Comparison of ENCODE assay signal across 8 cellular contexts in genomic region chr9:113523421-113524141, GRCh38.
DNase-seq lines count a peak whose midpoint lies in the region; ATAC-seq and TF ChIP-seq lines count a peak whose summit lies in the region.

No MANE protein-coding gene starts in this region.

- WGBS in SK-N-SH (ENCODE audit: low lambda C conversion rate) = 91% methylated on average over 16 of the region's 19 CpGs

- POLR2A ChIA-PET in SK-N-SH (lab: Yijun Ruan, JAX) = no interaction called here

- peak overlapping the region; percentile 59 to 77 for H3K27ac ChIP-seq in left lung
- H3K27ac ChIP-seq in SK-N-SH (ENCODE audit: low read depth in 2 of 2, low read length in 1 of 2) = no peak overlapping the region

- no peak for TF ChIP-seq EP300 in SK-N-SH (IDR thresholded peaks at IDR 0.05; ENCODE audit: borderline replicate concordance in 1 of 2, low read depth in 1 of 2, low read length in 1 of 2)

- H3K4me3 ChIP-seq in left lung = no peak overlapping the region
- H3K4me3 ChIP-seq in SK-N-SH (ENCODE audit: low read depth in 2 of 2, low read length in 1 of 2) = no peak overlapping the region
- H3K4me3 ChIP-seq in MG63 = no peak overlapping the region

- no peak for TF ChIP-seq RAD21 in SK-N-SH (IDR thresholded peaks at IDR 0.05; ENCODE audit: low read length)

- H3K36me3 ChIP-seq in left lung = peaks cover 0 to 9% of the 10 kb centered on the region in 2 donors
- H3K36me3 ChIP-seq in SK-N-SH (replicated peaks in 1 of 2; ENCODE audit: control insufficient read depth in 1 of 2, insufficient read depth in 2 of 2, low read length in 1 of 2) = no peaks in the 10 kb centered on the region
- no peaks in the 10 kb centered on the region for H3K36me3 ChIP-seq in MG63

- H3K9ac ChIP-seq in SK-N-SH = no peak overlapping the region

- CTCF ChIA-PET in SK-N-SH (lab: Yijun Ruan, JAX) = interaction anchor here (1.0 to 1.8 kb wide), 4 partner anchors 9 to 77 kb away, joined by 3 to 5 read pairs (median 4); no protein-coding TSS in a partner anchor

- no peaks in the 10 kb centered on the region for H3K79me2 ChIP-seq in SK-N-SH (ENCODE audit: insufficient read depth)

- no peaks in the 10 kb centered on the region for H4K20me1 ChIP-seq in SK-N-SH (ENCODE audit: insufficient read depth)

- no peak for TF ChIP-seq CTCF in left lung (IDR thresholded peaks at IDR 0.05)
- no peak for TF ChIP-seq CTCF in SK-N-SH (IDR thresholded peaks at IDR 0.05)

- no peaks in the 10 kb centered on the region for H3F3A ChIP-seq in SK-N-SH (replicated peaks; ENCODE audit: insufficient read depth)

- peak; percentile 79 for ATAC-seq in GM21786 (IDR thresholded peaks at IDR 0.05; ENCODE audit: unreplicated experiment)
- ATAC-seq in left lung = peak; percentile 73

- no peak overlapping the region for H3K4me2 ChIP-seq in SK-N-SH

- H3K9me2 ChIP-seq in SK-N-SH = no peaks in the 10 kb centered on the region

- H3K4me1 ChIP-seq in left lung (peaks cover 32 to 56% of the 10 kb centered on the region in 2 donors), SK-N-SH (ENCODE audit: control insufficient read depth in 1 of 2, insufficient read depth in 2 of 2, low read depth in 1 of 2, low read length in 1 of 2) (peaks cover 9 to 10% of the 10 kb centered on the region in 2 experiments; a peak in 1 of 4 replicates)

- H3K9me3 ChIP-seq in left lung (no peaks in the 10 kb centered on the region), SK-N-SH (no peaks in the 10 kb centered on the region), MG63 (no peaks in the 10 kb centered on the region)

- peak; percentile 45 for DNase-seq in EH (ENCODE audit: low read depth)
- peak; percentile 37 to 77 for DNase-seq in NOMO-1 (lab: John Stamatoyannopoulos, UW; ENCODE audit: unreplicated experiment in 2 of 2)
- DNase-seq in activated T-helper 9 cell treated with anti-CD3 and anti-CD28 coated beads, Interleukin-2, amount 50 U/mL, for 16 hours (ENCODE audit: low read depth) = peak; percentile 63
- DNase-seq in left lung = peak; percentile 82 to 87
- DNase-seq in stimulated activated CD8-positive, alpha-beta memory T cell treated with anti-CD3 and anti-CD28 coated beads, Interleukin-15, amount 100 ng/mL, for 48 hours (ENCODE audit: low read depth in 2 of 2) = peak; percentile 81 to 91
- no peak for DNase-seq in SK-N-SH
- no peak for DNase-seq in MG63

- intact Hi-C loops in left lung (cut with DNase I) = no loop called here

- no peak overlapping the region for H2AFZ ChIP-seq in SK-N-SH (ENCODE audit: low read depth)

- H3K27me3 ChIP-seq in left lung (no peaks in the 10 kb centered on the region), SK-N-SH (ENCODE audit: insufficient read depth) (no peaks in the 10 kb centered on the region), MG63 (no peaks in the 10 kb centered on the region)

TF ChIP-seq in SK-N-SH, 30 proteins besides CTCF, POLR2A, EP300 and RAD21:
- TF ChIP-seq RXRA (IDR thresholded peaks at IDR 0.05; ENCODE audit: borderline replicate concordance, low read depth) (no peak), NFIC (IDR thresholded peaks at IDR 0.05; ENCODE audit: borderline replicate concordance) (no peak), JUND (IDR thresholded peaks at IDR 0.05) (no peak), POLR2AphosphoS5 (IDR thresholded peaks at IDR 0.05; ENCODE audit: low read depth, low read length) (no peak), SMC3 (IDR thresholded peaks at IDR 0.05; ENCODE audit: low read depth, low read length) (no peak), GABPA (IDR thresholded peaks at IDR 0.05; ENCODE audit: low read depth) (no peak), TAF1 (IDR thresholded peaks at IDR 0.05; ENCODE audit: borderline replicate concordance, low read depth, low read length) (no peak), EZH2phosphoT487 (IDR thresholded peaks at IDR 0.05; ENCODE audit: borderline replicate concordance, low read depth) (no peak), USF2 (IDR thresholded peaks at IDR 0.05; ENCODE audit: borderline replicate concordance, low read depth, low read length) (no peak), RFX5 (IDR thresholded peaks at IDR 0.05; ENCODE audit: low read length) (no peak), FOXJ3 (CRISPR knock-in tag; IDR thresholded peaks at IDR 0.05) (no peak), RCOR1 (IDR thresholded peaks at IDR 0.05; ENCODE audit: low read length) (no peak), NRF1 (IDR thresholded peaks at IDR 0.05; ENCODE audit: low read depth, low read length) (no peak), FOXM1 (IDR thresholded peaks at IDR 0.05; ENCODE audit: low read depth) (no peak), FOSL2 (IDR thresholded peaks at IDR 0.05; ENCODE audit: borderline replicate concordance, low read depth) (no peak), MEF2A (IDR thresholded peaks at IDR 0.05; ENCODE audit: borderline replicate concordance, low read depth) (no peak)
- TF ChIP-seq, protein P1, sequence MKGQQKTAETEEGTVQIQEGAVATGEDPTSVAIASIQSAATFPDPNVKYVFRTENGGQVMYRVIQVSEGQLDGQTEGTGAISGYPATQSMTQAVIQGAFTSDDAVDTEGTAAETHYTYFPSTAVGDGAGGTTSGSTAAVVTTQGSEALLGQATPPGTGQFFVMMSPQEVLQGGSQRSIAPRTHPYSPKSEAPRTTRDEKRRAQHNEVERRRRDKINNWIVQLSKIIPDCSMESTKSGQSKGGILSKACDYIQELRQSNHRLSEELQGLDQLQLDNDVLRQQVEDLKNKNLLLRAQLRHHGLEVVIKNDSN (IDR thresholded peaks at IDR 0.05; ENCODE audit: borderline replicate concordance, low read depth) = no peak
- TF ChIP-seq, protein P2, sequence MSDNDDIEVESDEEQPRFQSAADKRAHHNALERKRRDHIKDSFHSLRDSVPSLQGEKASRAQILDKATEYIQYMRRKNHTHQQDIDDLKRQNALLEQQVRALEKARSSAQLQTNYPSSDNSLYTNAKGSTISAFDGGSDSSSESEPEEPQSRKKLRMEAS (IDR thresholded peaks at IDR 0.05; ENCODE audit: low read depth) = no peak
- TF ChIP-seq, protein P3, sequence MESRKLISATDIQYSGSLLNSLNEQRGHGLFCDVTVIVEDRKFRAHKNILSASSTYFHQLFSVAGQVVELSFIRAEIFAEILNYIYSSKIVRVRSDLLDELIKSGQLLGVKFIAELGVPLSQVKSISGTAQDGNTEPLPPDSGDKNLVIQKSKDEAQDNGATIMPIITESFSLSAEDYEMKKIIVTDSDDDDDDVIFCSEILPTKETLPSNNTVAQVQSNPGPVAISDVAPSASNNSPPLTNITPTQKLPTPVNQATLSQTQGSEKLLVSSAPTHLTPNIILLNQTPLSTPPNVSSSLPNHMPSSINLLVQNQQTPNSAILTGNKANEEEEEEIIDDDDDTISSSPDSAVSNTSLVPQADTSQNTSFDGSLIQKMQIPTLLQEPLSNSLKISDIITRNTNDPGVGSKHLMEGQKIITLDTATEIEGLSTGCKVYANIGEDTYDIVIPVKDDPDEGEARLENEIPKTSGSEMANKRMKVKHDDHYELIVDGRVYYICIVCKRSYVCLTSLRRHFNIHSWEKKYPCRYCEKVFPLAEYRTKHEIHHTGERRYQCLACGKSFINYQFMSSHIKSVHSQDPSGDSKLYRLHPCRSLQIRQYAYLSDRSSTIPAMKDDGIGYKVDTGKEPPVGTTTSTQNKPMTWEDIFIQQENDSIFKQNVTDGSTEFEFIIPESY (IDR thresholded peaks at IDR 0.05; ENCODE audit: borderline replicate concordance, low read depth) = no peak

Comparison
In these comparisons a context has a peak if more than half of its experiments do, and no peak if none do; other contexts are left out.
1. DNase-seq: peak in EH (single experiment), NOMO-1 (2 of 2), activated T-helper 9 cell treated with anti-CD3 and anti-CD28 coated beads, Interleukin-2, amount 50 U/mL, for 16 hours (single experiment), left lung (2 of 2) and stimulated activated CD8-positive, alpha-beta memory T cell treated with anti-CD3 and anti-CD28 coated beads, Interleukin-15, amount 100 ng/mL, for 48 hours (2 of 2); none in SK-N-SH (single experiment) and MG63 (single experiment).
2. H3K27ac ChIP-seq: peak in left lung (2 of 2); none in SK-N-SH (0 of 2).